Comparison of ENCODE assay signal across 1 cellular context in genomic region chr17:5249615-5250014, GRCh38.
TF ChIP-seq lines count a peak whose summit lies in the region.

No MANE protein-coding gene starts in this region.

TF ChIP-seq in HCT116, 20 proteins besides CTCF, POLR2A, EP300 and RAD21:
- TF ChIP-seq EZH2 (IDR thresholded peaks at IDR 0.05) (no peak), EGR1 (IDR thresholded peaks at IDR 0.05; ENCODE audit: low read depth) (no peak), CEBPB (IDR thresholded peaks at IDR 0.05; ENCODE audit: low read depth) (no peak), ZNF274 (IDR thresholded peaks at IDR 0.05; ENCODE audit: low read depth, low read length) (no peak), ZFX (IDR thresholded peaks at IDR 0.05) (no peak), YY1 (IDR thresholded peaks at IDR 0.05; ENCODE audit: extremely low read depth, insufficient replicate concordance, low read depth, low read length) (no peak), JUND (IDR thresholded peaks at IDR 0.05) (no peak), POLR2AphosphoS5 (IDR thresholded peaks at IDR 0.05; ENCODE audit: low read depth, low read length) (no peak), SIN3A (IDR thresholded peaks at IDR 0.05; ENCODE audit: low read depth) (no peak), FOSL1 (IDR thresholded peaks at IDR 0.05; ENCODE audit: low read depth) (no peak), ELF1 (IDR thresholded peaks at IDR 0.05; ENCODE audit: borderline replicate concordance, low read depth) (no peak), CBX3 (IDR thresholded peaks at IDR 0.05; ENCODE audit: low read depth) (no peak; the same call in 1 of the 2 replicates), SP1 (IDR thresholded peaks at IDR 0.05; ENCODE audit: low read depth) (no peak), EZH2phosphoT487 (IDR thresholded peaks at IDR 0.05; ENCODE audit: borderline replicate concordance) (no peak), TCF7L2 (IDR thresholded peaks at IDR 0.05; ENCODE audit: borderline replicate concordance, extremely low read depth, insufficient read depth, insufficient read length) (no peak)
- TF ChIP-seq, protein P1, sequence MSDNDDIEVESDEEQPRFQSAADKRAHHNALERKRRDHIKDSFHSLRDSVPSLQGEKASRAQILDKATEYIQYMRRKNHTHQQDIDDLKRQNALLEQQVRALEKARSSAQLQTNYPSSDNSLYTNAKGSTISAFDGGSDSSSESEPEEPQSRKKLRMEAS (IDR thresholded peaks at IDR 0.05): no peak
- TF ChIP-seq, protein P2, sequence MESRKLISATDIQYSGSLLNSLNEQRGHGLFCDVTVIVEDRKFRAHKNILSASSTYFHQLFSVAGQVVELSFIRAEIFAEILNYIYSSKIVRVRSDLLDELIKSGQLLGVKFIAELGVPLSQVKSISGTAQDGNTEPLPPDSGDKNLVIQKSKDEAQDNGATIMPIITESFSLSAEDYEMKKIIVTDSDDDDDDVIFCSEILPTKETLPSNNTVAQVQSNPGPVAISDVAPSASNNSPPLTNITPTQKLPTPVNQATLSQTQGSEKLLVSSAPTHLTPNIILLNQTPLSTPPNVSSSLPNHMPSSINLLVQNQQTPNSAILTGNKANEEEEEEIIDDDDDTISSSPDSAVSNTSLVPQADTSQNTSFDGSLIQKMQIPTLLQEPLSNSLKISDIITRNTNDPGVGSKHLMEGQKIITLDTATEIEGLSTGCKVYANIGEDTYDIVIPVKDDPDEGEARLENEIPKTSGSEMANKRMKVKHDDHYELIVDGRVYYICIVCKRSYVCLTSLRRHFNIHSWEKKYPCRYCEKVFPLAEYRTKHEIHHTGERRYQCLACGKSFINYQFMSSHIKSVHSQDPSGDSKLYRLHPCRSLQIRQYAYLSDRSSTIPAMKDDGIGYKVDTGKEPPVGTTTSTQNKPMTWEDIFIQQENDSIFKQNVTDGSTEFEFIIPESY (IDR thresholded peaks at IDR 0.05; ENCODE audit: extremely low read depth, insufficient replicate concordance, low read length): no peak
- TF ChIP-seq, protein P3, sequence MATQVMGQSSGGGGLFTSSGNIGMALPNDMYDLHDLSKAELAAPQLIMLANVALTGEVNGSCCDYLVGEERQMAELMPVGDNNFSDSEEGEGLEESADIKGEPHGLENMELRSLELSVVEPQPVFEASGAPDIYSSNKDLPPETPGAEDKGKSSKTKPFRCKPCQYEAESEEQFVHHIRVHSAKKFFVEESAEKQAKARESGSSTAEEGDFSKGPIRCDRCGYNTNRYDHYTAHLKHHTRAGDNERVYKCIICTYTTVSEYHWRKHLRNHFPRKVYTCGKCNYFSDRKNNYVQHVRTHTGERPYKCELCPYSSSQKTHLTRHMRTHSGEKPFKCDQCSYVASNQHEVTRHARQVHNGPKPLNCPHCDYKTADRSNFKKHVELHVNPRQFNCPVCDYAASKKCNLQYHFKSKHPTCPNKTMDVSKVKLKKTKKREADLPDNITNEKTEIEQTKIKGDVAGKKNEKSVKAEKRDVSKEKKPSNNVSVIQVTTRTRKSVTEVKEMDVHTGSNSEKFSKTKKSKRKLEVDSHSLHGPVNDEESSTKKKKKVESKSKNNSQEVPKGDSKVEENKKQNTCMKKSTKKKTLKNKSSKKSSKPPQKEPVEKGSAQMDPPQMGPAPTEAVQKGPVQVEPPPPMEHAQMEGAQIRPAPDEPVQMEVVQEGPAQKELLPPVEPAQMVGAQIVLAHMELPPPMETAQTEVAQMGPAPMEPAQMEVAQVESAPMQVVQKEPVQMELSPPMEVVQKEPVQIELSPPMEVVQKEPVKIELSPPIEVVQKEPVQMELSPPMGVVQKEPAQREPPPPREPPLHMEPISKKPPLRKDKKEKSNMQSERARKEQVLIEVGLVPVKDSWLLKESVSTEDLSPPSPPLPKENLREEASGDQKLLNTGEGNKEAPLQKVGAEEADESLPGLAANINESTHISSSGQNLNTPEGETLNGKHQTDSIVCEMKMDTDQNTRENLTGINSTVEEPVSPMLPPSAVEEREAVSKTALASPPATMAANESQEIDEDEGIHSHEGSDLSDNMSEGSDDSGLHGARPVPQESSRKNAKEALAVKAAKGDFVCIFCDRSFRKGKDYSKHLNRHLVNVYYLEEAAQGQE (IDR thresholded peaks at IDR 0.05; ENCODE audit: low read depth): no peak
